In genomic region chr5:138274189-138274853, GRCh38 we compare ENCODE assay signal across 8 cellular contexts. TPM values are rescaled to one million over a fixed set of nuclear protein-coding genes. Genes with fewer than 3 reads are reported as not detected.
DNase-seq lines count a peak whose midpoint lies in the region; ATAC-seq and TF ChIP-seq lines count a peak whose summit lies in the region.

GFRA3 (minus strand) TSS chr5:138274621; CDS start chr5:138274424, 197 bp downstream.

- H3K36me3 Mint-ChIP-seq in CD4-positive, alpha-beta memory T cell: no peaks in the 10 kb centered on the region
- no peaks in the 10 kb centered on the region for H3K36me3 Mint-ChIP-seq in natural killer cell

- no peaks in the 10 kb centered on the region for H3K4me1 ChIP-seq in CD4-positive, alpha-beta memory T cell (ENCODE audit: insufficient read depth, low read length)

- POLR2A ChIA-PET in CD4-positive, alpha-beta memory T cell (lab: Charles Lee; ENCODE audit: partially characterized antibody): no interaction called here

- no peaks in the 10 kb centered on the region for H3K36me3 ChIP-seq in CD4-positive, alpha-beta memory T cell (ENCODE audit: insufficient read depth, low read length)

- no peaks in the 10 kb centered on the region for H3K9me3 Mint-ChIP-seq in CD4-positive, alpha-beta memory T cell
- no peaks in the 10 kb centered on the region for H3K9me3 Mint-ChIP-seq in natural killer cell

- H3K9me3 ChIP-seq in CD4-positive, alpha-beta memory T cell (ENCODE audit: control insufficient read depth in 1 of 2, low read length in 2 of 2): no peaks in the 10 kb centered on the region

- H3K27ac ChIP-seq in CD4-positive, alpha-beta memory T cell (ENCODE audit: low read depth, low read length): no peak within 1 kb of the TSS
- no peak within 1 kb of the TSS for H3K27ac ChIP-seq in dorsolateral prefrontal cortex

- peaks cover 4% of the 10 kb centered on the region for H3K27me3 ChIP-seq in CD4-positive, alpha-beta memory T cell (ENCODE audit: insufficient read depth, low read length)
- peaks cover 0 to 17% (median 5%) of the 10 kb centered on the region in 45 donors for H3K27me3 ChIP-seq in dorsolateral prefrontal cortex

- TF ChIP-seq CTCF in dorsolateral prefrontal cortex (IDR thresholded peaks at IDR 0.05 in 54 of 56, conservative IDR thresholded peaks at IDR 0.05 in 2 of 56; ENCODE audit: low read depth in 1 of 56, partially characterized antibody in 56 of 56) (no peak), natural killer cell (IDR thresholded peaks at IDR 0.05) (no peak)

- H3K4me1 Mint-ChIP-seq in CD4-positive, alpha-beta memory T cell: peaks cover 5 to 7% (median 6%) of the 10 kb centered on the region in 4 donors
- H3K4me1 Mint-ChIP-seq in natural killer cell: peaks cover 4 to 5% of the 10 kb centered on the region in 2 donors

- no peak within 1 kb of the TSS for H3K27ac Mint-ChIP-seq in CD4-positive, alpha-beta memory T cell
- H3K27ac Mint-ChIP-seq in natural killer cell: no peak within 1 kb of the TSS

- peaks cover 18 to 31% of the 10 kb centered on the region in 2 donors for H3K27me3 Mint-ChIP-seq in CD4-positive, alpha-beta memory T cell
- peaks cover 26 to 30% of the 10 kb centered on the region in 2 donors for H3K27me3 Mint-ChIP-seq in natural killer cell (ENCODE audit: low read depth in 2 of 2)

- CTCF ChIA-PET in CD4-positive, alpha-beta memory T cell (lab: Charles Lee; ENCODE audit: partially characterized antibody): no interaction called here

- DNase-seq in CD4-positive, alpha-beta memory T cell: no peak
- DNase-seq in NCI-H69 (lab: John Stamatoyannopoulos, UW) (peak; percentile 74), dorsolateral prefrontal cortex (peak in 5 of 10 donors; percentile 27 to 35 (median 33)), natural killer cell (no peak), NCI-H1092 treated with DMSO at 0.1 percent for 48 hours (lab: John Stamatoyannopoulos, UW) (no peak), T-helper 9 cell (no peak)
- DNase-seq in activated effector memory CD4-positive, alpha-beta T cell treated with Interleukin-2 at 50 U/mL for 16 hours: no peak

- intact Hi-C loops in CD4-positive, alpha-beta memory T cell (cut with micrococcal nuclease): no loop called here
- intact Hi-C loops in dorsolateral prefrontal cortex (cut with DNase I) (no loop called here), natural killer cell (cut with micrococcal nuclease) (no loop called here)

- peak within 1 kb of the TSS; percentile 17 to 79 (median 68) for H3K4me3 Mint-ChIP-seq in CD4-positive, alpha-beta memory T cell
- H3K4me3 Mint-ChIP-seq in natural killer cell: peak within 1 kb of the TSS; percentile 38

- ATAC-seq in natural killer cell: peak in 2 of 3 donors; percentile 27 to 45
- ATAC-seq in GM19463 (IDR thresholded peaks at IDR 0.05; ENCODE audit: unreplicated experiment): no peak

- no peak within 1 kb of the TSS for H3K4me3 ChIP-seq in CD4-positive, alpha-beta memory T cell (ENCODE audit: low read length in 2 of 2)
- H3K4me3 ChIP-seq in dorsolateral prefrontal cortex: peak within 1 kb of the TSS in 58 of 59 donors; percentile 20 to 66 (median 48)

RNA-seq across cellular contexts. Expression of gene GFRA3, which starts in this region (rescaled TPM):
- total RNA-seq in CD4-positive, alpha-beta memory T cell: not detected
- not detected for polyA plus RNA-seq in CD4-positive, alpha-beta memory T cell
- total RNA-seq in dorsolateral prefrontal cortex (under 1 TPM in 24 of 120 experiments, not detected in 96; 0.14 to 0.78 (median 0.35) TPM), natural killer cell (not detected)

Comparison
In these comparisons a context has a peak if more than half of its experiments do, and no peak if none do; other contexts are left out.
1. Peak in ATAC-seq in natural killer cell; RNA of the gene not detected or under 1 TPM.
2. H3K4me3 ChIP-seq: peak in dorsolateral prefrontal cortex (58 of 59); none in CD4-positive, alpha-beta memory T cell (0 of 2).